8 cellular contexts compared by ENCODE assay signal in genomic region chr2:191321861-191322662, GRCh38.
DNase-seq lines count a peak whose midpoint lies in the region; TF ChIP-seq lines count a peak whose summit lies in the region.

No MANE protein-coding gene starts in this region.

- H3K79me2 ChIP-seq in hepatocyte: peaks cover 60% of the 10 kb centered on the region

- TF ChIP-seq CTCF in brain (conservative IDR thresholded peaks at IDR 0.05) (no peak), mesothelial cell of epicardium (IDR thresholded peaks at IDR 0.05; ENCODE audit: unreplicated experiment) (no peak), hepatocyte (IDR thresholded peaks at IDR 0.05; ENCODE audit: poor library complexity) (no peak)

- H3K4me3 Mint-ChIP-seq in CD4-positive, alpha-beta memory T cell: peak overlapping the region in 2 of 8 donors; percentile 1 to 6
- H3K4me3 Mint-ChIP-seq in brain: no peak overlapping the region
- no peak overlapping the region for H3K4me3 Mint-ChIP-seq in mesothelial cell of epicardium
- H3K4me3 Mint-ChIP-seq in immature natural killer cell: no peak overlapping the region

- H3K4me3 ChIP-seq in CD4-positive, alpha-beta memory T cell (ENCODE audit: low read length in 2 of 2): no peak overlapping the region
- no peak overlapping the region for H3K4me3 ChIP-seq in hepatocyte

- DNase-seq in CD4-positive, alpha-beta memory T cell: peak in 4 of 5 donors; percentile 9 to 28 (median 22)
- DNase-seq in H4 (ENCODE audit: low spot score): peak; percentile 66
- peak; percentile 56 for DNase-seq in NCI-H146 treated with DMSO at 0.1 percent for 48 hours (lab: John Stamatoyannopoulos, UW; ENCODE audit: unreplicated experiment)
- DNase-seq in mesothelial cell of epicardium (ENCODE audit: low spot score in 2 of 2, unreplicated experiment in 2 of 2): no peak
- no peak for DNase-seq in hepatocyte (ENCODE audit: low spot score)
- no peak for DNase-seq in NCI-H774 (lab: John Stamatoyannopoulos, UW)
- DNase-seq in immature natural killer cell: no peak

- no peak overlapping the region for H3K4me2 ChIP-seq in hepatocyte

- peaks cover 12 to 21% (median 13%) of the 10 kb centered on the region in 4 donors for H3K4me1 Mint-ChIP-seq in CD4-positive, alpha-beta memory T cell
- peaks cover 72% of the 10 kb centered on the region for H3K4me1 Mint-ChIP-seq in brain
- peaks cover 49% of the 10 kb centered on the region for H3K4me1 Mint-ChIP-seq in mesothelial cell of epicardium
- peaks cover 6 to 10% of the 10 kb centered on the region in 2 donors for H3K4me1 Mint-ChIP-seq in immature natural killer cell

- no peaks in the 10 kb centered on the region for H3K36me3 ChIP-seq in CD4-positive, alpha-beta memory T cell (ENCODE audit: insufficient read depth, low read length)
- H3K36me3 ChIP-seq in hepatocyte (replicated peaks; ENCODE audit: insufficient read depth, low read depth): no peaks in the 10 kb centered on the region

- peaks cover 13% of the 10 kb centered on the region for H3K4me1 ChIP-seq in CD4-positive, alpha-beta memory T cell (ENCODE audit: insufficient read depth, low read length)
- H3K4me1 ChIP-seq in hepatocyte (ENCODE audit: insufficient read depth): peaks cover 21% of the 10 kb centered on the region

- POLR2A ChIA-PET in CD4-positive, alpha-beta memory T cell (lab: Charles Lee; ENCODE audit: partially characterized antibody): no interaction called here

- WGBS in hepatocyte (ENCODE audit: low lambda C conversion rate, missing lambda C conversion rate): 80% methylated on average over 4 of the region's 4 CpGs

- H3K9me2 ChIP-seq in hepatocyte (replicated peaks; ENCODE audit: insufficient read depth): no peaks in the 10 kb centered on the region

- H3K27ac Mint-ChIP-seq in CD4-positive, alpha-beta memory T cell: peak overlapping the region in 2 of 7 donors; percentile 21 to 52
- peak overlapping the region in 3 of 5 experiments; percentile 8 to 64 (median 63) for H3K27ac Mint-ChIP-seq in brain
- H3K27ac Mint-ChIP-seq in mesothelial cell of epicardium: peak overlapping the region; percentile 40
- H3K27ac Mint-ChIP-seq in immature natural killer cell: no peak overlapping the region

- no peak overlapping the region for H3K27ac ChIP-seq in CD4-positive, alpha-beta memory T cell (ENCODE audit: low read depth, low read length)
- no peak overlapping the region for H3K27ac ChIP-seq in hepatocyte

- no peaks in the 10 kb centered on the region for H4K20me1 ChIP-seq in hepatocyte (ENCODE audit: insufficient read depth, poor library complexity, severe bottlenecking)

- intact Hi-C loops in CD4-positive, alpha-beta memory T cell (cut with micrococcal nuclease): no loop called here

- CTCF ChIA-PET in CD4-positive, alpha-beta memory T cell (lab: Charles Lee; ENCODE audit: partially characterized antibody): interaction anchor here (1.0 to 1.5 kb wide), 2 partner anchors 16 to 19 kb away, joined by 3 to 5 read pairs; no protein-coding TSS in a partner anchor

- no peaks in the 10 kb centered on the region for H3K36me3 Mint-ChIP-seq in CD4-positive, alpha-beta memory T cell
- H3K36me3 Mint-ChIP-seq in brain (peaks cover 18% of the 10 kb centered on the region), mesothelial cell of epicardium (peaks cover 12% of the 10 kb centered on the region), immature natural killer cell (peaks cover 0 to 4% (median 0%) of the 10 kb centered on the region in 3 donors)

- peaks cover 4 to 9% of the 10 kb centered on the region in 2 donors for H3K27me3 Mint-ChIP-seq in CD4-positive, alpha-beta memory T cell
- no peaks in the 10 kb centered on the region for H3K27me3 Mint-ChIP-seq in brain
- no peaks in the 10 kb centered on the region for H3K27me3 Mint-ChIP-seq in mesothelial cell of epicardium (ENCODE audit: low read depth)
- H3K27me3 Mint-ChIP-seq in immature natural killer cell (ENCODE audit: low read depth in 3 of 3): peaks cover 3 to 11% (median 5%) of the 10 kb centered on the region in 3 donors

- H2AFZ ChIP-seq in hepatocyte: no peak overlapping the region

- H3K9me3 ChIP-seq in CD4-positive, alpha-beta memory T cell (ENCODE audit: control insufficient read depth in 1 of 2, low read length in 2 of 2): no peaks in the 10 kb centered on the region
- H3K9me3 ChIP-seq in hepatocyte (ENCODE audit: low read depth): no peaks in the 10 kb centered on the region

- H3K9me3 Mint-ChIP-seq in CD4-positive, alpha-beta memory T cell: peaks cover 0 to 4% (median 2%) of the 10 kb centered on the region in 8 donors
- peaks cover 4 to 17% (median 13%) of the 10 kb centered on the region in 5 experiments for H3K9me3 Mint-ChIP-seq in brain
- H3K9me3 Mint-ChIP-seq in mesothelial cell of epicardium: peaks cover 10% of the 10 kb centered on the region
- peaks cover 1 to 10% (median 5%) of the 10 kb centered on the region in 6 donors for H3K9me3 Mint-ChIP-seq in immature natural killer cell

- no peaks in the 10 kb centered on the region for H3K27me3 ChIP-seq in CD4-positive, alpha-beta memory T cell (ENCODE audit: insufficient read depth, low read length)
- no peaks in the 10 kb centered on the region for H3K27me3 ChIP-seq in hepatocyte

Comparison
In these comparisons a context has a peak if more than half of its experiments do, and no peak if none do; other contexts are left out.
1. DNase-seq: peak in CD4-positive, alpha-beta memory T cell (4 of 5), H4 (single experiment) and NCI-H146 treated with DMSO at 0.1 percent for 48 hours (single experiment); none in mesothelial cell of epicardium (0 of 2), hepatocyte (single experiment), NCI-H774 (single experiment) and immature natural killer cell (0 of 3).
2. H3K27ac Mint-ChIP-seq: peak in brain (3 of 5) and mesothelial cell of epicardium (single experiment); none in immature natural killer cell (0 of 6).